ENCODE assay signal across 15 cellular contexts in genomic region chr4:185840201-185840600, GRCh38. TPM values are rescaled to one million over a fixed set of nuclear protein-coding genes. Genes with fewer than 3 reads are reported as not detected.
A peak's percentile ranks its signal among the peaks of the same experiment; 100 is the strongest.
DNase-seq lines count a peak whose midpoint lies in the region; ATAC-seq and TF ChIP-seq lines count a peak whose summit lies in the region.
"Had no signal": no experiment of that assay in that cellular context is flagged by ENCODE, and none has a peak within 500 bp of the region (broad histone marks: within the 10 kb centered on the region; RNA-seq: fewer than 3 reads in every experiment).

No MANE protein-coding gene starts in this region.

- peak overlapping the region; percentile 81 for H3K27ac ChIP-seq in cardiac muscle cell
- H3K27ac ChIP-seq in body of pancreas, result peak overlapping the region; percentile 56 to 86 (median 63)
- peak overlapping the region; percentile 99 for H3K27ac ChIP-seq in mesodermal cell (ENCODE audit: low read depth, low read length, severe bottlenecking)
- peak overlapping the region in 3 of 4 donors; percentile 61 to 83 (median 76) for H3K27ac ChIP-seq in tibial nerve

- no peak for ATAC-seq in Right ventricle myocardium superior (ENCODE audit: poor library complexity)
- no peak for ATAC-seq in body of pancreas
- no peak for ATAC-seq in HG03457 (IDR thresholded peaks at IDR 0.05; ENCODE audit: unreplicated experiment)
- ATAC-seq: activated T-cell treated with anti-CD3 and anti-CD28 coated beads, Interleukin-2, amount 50 U/mL, for 4 hours had no signal

- H3K36me3 ChIP-seq in cardiac muscle cell (no peaks in the 10 kb centered on the region), body of pancreas (replicated peaks in 1 of 2; ENCODE audit: insufficient read depth in 1 of 2, low read depth in 2 of 2) (no peaks in the 10 kb centered on the region), mesodermal cell (ENCODE audit: control insufficient read depth, insufficient read depth, low read length) (no peaks in the 10 kb centered on the region), tibial nerve (no peaks in the 10 kb centered on the region)

- intact Hi-C loops in Right ventricle myocardium superior (cut with DNase I) (no loop called here), body of pancreas (cut with DNase I) (no loop called here)

- H3K27me3 ChIP-seq in cardiac muscle cell (no peaks in the 10 kb centered on the region), body of pancreas (no peaks in the 10 kb centered on the region), tibial nerve (no peaks in the 10 kb centered on the region)

- peaks cover 59% of the 10 kb centered on the region for H3K4me1 ChIP-seq in cardiac muscle cell (ENCODE audit: low read depth)
- H3K4me1 ChIP-seq in body of pancreas, result peaks cover 77% of the 10 kb centered on the region
- H3K4me1 ChIP-seq in mesodermal cell (ENCODE audit: control insufficient read depth, insufficient read depth, low read length, poor library complexity, severe bottlenecking), result peaks cover 51% of the 10 kb centered on the region
- peaks cover 0 to 46% (median 26%) of the 10 kb centered on the region in 4 donors for H3K4me1 ChIP-seq in tibial nerve

- DNase-seq in cardiac muscle cell (ENCODE audit: low read depth in 1 of 2, low spot score in 1 of 2), result no peak
- no peak for DNase-seq in Right ventricle myocardium superior
- no peak for DNase-seq in body of pancreas
- no peak for DNase-seq in tibial nerve (ENCODE audit: low spot score in 2 of 2)
- no peak for DNase-seq in epidermal melanocyte (ENCODE audit: insufficient read length, low spot score)
- DNase-seq in Ammon's horn (ENCODE audit: low spot score), result no peak
- DNase-seq: 8988T; activated CD4-positive, alpha-beta T cell treated with anti-CD3 and anti-CD28 coated beads, Interleukin-2, amount 10 ng/mL, durations not matched to agents 24 days and 14 days; activated T-cell treated with anti-CD3 and anti-CD28 coated beads, Interleukin-2, amount 50 U/mL, for 4 hours; amniotic stem cell; NCI-H2029; NCI-H69; stimulated activated CD4-positive, alpha-beta T cell treated with anti-CD3 and anti-CD28 coated beads, Interleukin-1b, Interleukin-23, amount 100 ng/mL, for 48 hours had no signal

- H3K4me3 ChIP-seq in cardiac muscle cell (no peak overlapping the region), body of pancreas (no peak overlapping the region), mesodermal cell (ENCODE audit: extremely low read depth, insufficient read depth, low read length, poor library complexity, severe bottlenecking) (no peak overlapping the region), tibial nerve (no peak overlapping the region)

- no peak for TF ChIP-seq EP300 in tibial nerve (IDR thresholded peaks at IDR 0.05)

- TF ChIP-seq POLR2A in body of pancreas (IDR thresholded peaks at IDR 0.05) (no peak), tibial nerve (IDR thresholded peaks at IDR 0.05) (no peak)

- WGBS in body of pancreas, 2 donors, result 34 to 39% methylated on average over 2 of the region's 2 CpGs
- WGBS in mesodermal cell (ENCODE audit: insufficient coverage in 2 of 2), 2 experiments, result 38 to 100% methylated on average over 1 of the region's 2 CpGs
- WGBS in tibial nerve, 2 donors, result 57 to 60% methylated on average over 2 of the region's 2 CpGs

- H3K9me3 ChIP-seq in cardiac muscle cell (ENCODE audit: low read depth), result no peaks in the 10 kb centered on the region
- no peaks in the 10 kb centered on the region for H3K9me3 ChIP-seq in body of pancreas
- no peaks in the 10 kb centered on the region for H3K9me3 ChIP-seq in mesodermal cell (ENCODE audit: control insufficient read depth, low read length)
- no peaks in the 10 kb centered on the region for H3K9me3 ChIP-seq in tibial nerve

- TF ChIP-seq CTCF in cardiac muscle cell (IDR thresholded peaks at IDR 0.05; ENCODE audit: low read depth, low read length), result no peak
- no peak for TF ChIP-seq CTCF in body of pancreas (IDR thresholded peaks at IDR 0.05)
- TF ChIP-seq CTCF in tibial nerve (IDR thresholded peaks at IDR 0.05), result no peak

RNA-seq across cellular contexts. Expression of gene SORBS2, which starts 28.2 kb away (rescaled TPM):
- total RNA-seq in cardiac muscle cell (318 and 453 TPM in 2 replicates), Right ventricle myocardium superior (819 TPM), body of pancreas (100 to 1,000 TPM; 210 to 218 TPM), tibial nerve (100 to 1,000 TPM in 1 of 4 donors, 10 to 100 TPM in 3; 45.3 to 135 (median 76.2) TPM)
- polyA plus RNA-seq in cardiac muscle cell, result 470 and 545 TPM in 2 replicates
- polyA plus RNA-seq in mesodermal cell (2013, experiment 1 of 2), result 30.0 TPM
- 20.3 TPM for polyA plus RNA-seq in mesodermal cell (2013, experiment 2 of 2)
- total RNA-seq: activated CD4-positive, alpha-beta T cell treated with anti-CD3 and anti-CD28 coated beads, Interleukin-2, amount 10 ng/mL, durations not matched to agents 24 days and 14 days had no signal
